In the genomic region with DNA sequence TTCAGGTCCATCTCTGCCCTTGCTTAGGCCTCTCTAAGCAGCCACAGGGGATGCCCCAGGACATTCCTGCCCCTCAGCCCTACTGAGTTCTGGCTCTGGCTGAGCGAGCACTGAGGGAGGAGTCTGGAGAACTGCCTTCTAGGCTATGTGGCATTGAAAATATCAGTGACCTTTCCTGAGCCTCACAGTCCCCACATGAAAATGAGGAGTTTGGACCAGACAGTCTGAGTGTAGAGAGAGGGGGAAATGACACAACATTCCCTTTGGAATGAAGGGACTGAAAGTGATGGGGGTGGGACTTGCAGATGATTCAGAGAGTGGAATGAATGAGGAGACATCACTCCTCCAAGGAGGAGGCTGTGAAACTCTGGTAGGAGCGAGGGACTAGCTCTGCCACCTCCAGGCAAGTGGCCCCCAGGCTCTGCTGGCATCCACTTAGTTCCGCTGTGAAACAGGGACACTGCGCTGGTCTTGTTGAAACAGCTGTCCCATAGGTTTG, we compare ENCODE assay signal across 12 cellular contexts.
DNase-seq lines count a peak whose midpoint lies in the region; ATAC-seq lines count a peak whose summit lies in the region.
"Had no signal": no experiment of that assay in that cellular context is flagged by ENCODE, and none has a peak within 500 bp of the region (broad histone marks: within the 10 kb centered on the region; RNA-seq: fewer than 3 reads in every experiment).

No MANE protein-coding gene starts in this region.

- H3K9ac ChIP-seq in subcutaneous abdominal adipose tissue (ENCODE audit: low read length in 5 of 5) = peak overlapping the region in 4 of 5 donors; percentile 4 to 74 (median 40)

- no peaks in the 10 kb centered on the region for H3K9me3 ChIP-seq in subcutaneous abdominal adipose tissue (ENCODE audit: control insufficient read depth in 5 of 5, low read length in 5 of 5)

- DNase-seq in GM03348 (ENCODE audit: low spot score) (peak; percentile 90), astrocyte of the hippocampus (ENCODE audit: low read depth, low spot score) (peak; percentile 72), hepatic stellate cell (ENCODE audit: low spot score) (peak; percentile 95), DMS153 (lab: John Stamatoyannopoulos, UW) (no peak), KBM-7 (no peak)
- DNase-seq in activated CD4-positive, CD25-positive, alpha-beta regulatory T cell (lab: John Stamatoyannopoulos, UW) = no peak
- DNase-seq: activated CD4-positive, alpha-beta memory T cell treated with anti-CD3 and anti-CD28 coated beads, Interleukin-2, amount 10 ng/mL, durations not matched to agents 7 days and 5 days; activated naive CD8-positive, alpha-beta T cell treated with anti-CD3 and anti-CD28 coated beads, Interleukin-2, amount 50 U/mL, for 24 hours; natural killer cell; NCI-H2107 had no signal

- H3K27me3 ChIP-seq in subcutaneous abdominal adipose tissue (ENCODE audit: control insufficient read depth in 5 of 5, insufficient read depth in 4 of 5, low read length in 5 of 5) = no peaks in the 10 kb centered on the region

- H3K4me1 ChIP-seq in subcutaneous abdominal adipose tissue (ENCODE audit: control insufficient read depth in 5 of 5, insufficient read depth in 5 of 5, low read length in 5 of 5) = peaks cover 23 to 82% (median 75%) of the 10 kb centered on the region in 5 donors

- peaks cover 0 to 20% (median 13%) of the 10 kb centered on the region in 5 donors for H3K36me3 ChIP-seq in subcutaneous abdominal adipose tissue (ENCODE audit: control insufficient read depth in 5 of 5, insufficient read depth in 5 of 5, low read length in 5 of 5)

- H3K4me3 ChIP-seq in subcutaneous abdominal adipose tissue (ENCODE audit: low read depth in 1 of 5, low read length in 5 of 5) = peak overlapping the region in 2 of 5 donors; percentile 6 to 39

- H3K27ac ChIP-seq in subcutaneous abdominal adipose tissue (ENCODE audit: low read depth, low read length) = peak overlapping the region; percentile 94

- in situ Hi-C loops in KBM-7 (cut with MboI; ENCODE audit: low pct_unique_long_range_greater_than_20kb, low sequenced_read_pairs) = no loop called here

- ATAC-seq in HG03565 (IDR thresholded peaks at IDR 0.05; ENCODE audit: unreplicated experiment) = no peak
- ATAC-seq: activated naive CD8-positive, alpha-beta T cell treated with anti-CD3 and anti-CD28 coated beads, Interleukin-2, amount 50 U/mL, for 24 hours; natural killer cell had no signal

Comparison
In these comparisons a context has a peak if more than half of its experiments do, and no peak if none do; other contexts are left out.
1. DNase-seq: peak in GM03348 (single experiment), astrocyte of the hippocampus (single experiment) and hepatic stellate cell (single experiment); none in DMS153 (single experiment), activated CD4-positive, CD25-positive, alpha-beta regulatory T cell (0 of 4) and KBM-7 (single experiment).